In the genomic region with DNA sequence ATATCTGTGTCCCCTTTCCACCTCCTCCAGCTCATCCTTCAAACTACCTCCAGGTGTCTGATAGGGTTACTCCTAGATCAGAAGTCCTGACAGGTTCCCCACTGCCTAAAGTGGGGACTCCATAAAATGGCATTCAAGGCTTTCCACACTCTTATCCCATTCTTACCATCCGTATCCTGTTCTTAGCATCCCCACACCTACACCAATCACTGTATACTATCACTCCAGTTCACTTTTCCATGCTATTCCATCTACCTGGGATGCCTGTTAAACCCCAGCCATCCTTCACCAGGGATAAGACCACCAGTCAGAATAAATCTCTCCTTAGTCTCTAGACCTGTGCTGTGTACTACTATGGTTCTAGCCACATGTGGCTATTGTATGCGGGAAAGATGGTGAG, we compare ENCODE assay signal across 11 cellular contexts. TPM values are rescaled to one million over a fixed set of nuclear protein-coding genes. Genes with fewer than 3 reads are reported as not detected.
DNase-seq lines count a peak whose midpoint lies in the region; ATAC-seq, FAIRE-seq and TF ChIP-seq lines count a peak whose summit lies in the region.
"Had no signal": no experiment of that assay in that cellular context is flagged by ENCODE, and none has a peak within 500 bp of the region (broad histone marks: within the 10 kb centered on the region; RNA-seq: fewer than 3 reads in every experiment).

No MANE protein-coding gene starts in this region.

- DNase-seq in A549 (ENCODE audit: low read depth in 1 of 2, low spot score in 1 of 2) (no peak), SJCRH30 (no peak), endothelial cell of umbilical vein (ENCODE audit: low read depth, low spot score) (no peak), ovary (no peak), SHP77 (lab: John Stamatoyannopoulos, UW) (no peak), NCI-H187 (lab: John Stamatoyannopoulos, UW) (no peak), posterior vena cava (ENCODE audit: low spot score) (no peak)
- DNase-seq: activated CD8-positive, alpha-beta T cell treated with anti-CD3 and anti-CD28 coated beads, Interleukin-2, amount 10 ng/mL, durations not matched to agents 7 days and 5 days; activated naive CD8-positive, alpha-beta T cell treated with anti-CD3 and anti-CD28 coated beads, Interleukin-2, amount 10 ng/mL, durations not matched to agents 7 days and 5 days; NCI-H1694 had no signal

- TF ChIP-seq RAD21 in A549 (conservative IDR thresholded peaks at IDR 0.05 in 1 of 2, IDR thresholded peaks at IDR 0.05 in 1 of 2): no peak

- H3K36me3 ChIP-seq in SJCRH30 (peaks cover 11% of the 10 kb centered on the region; the same call in 1 of the 2 replicates), endothelial cell of umbilical vein (ENCODE audit: control insufficient read depth in 2 of 2, extremely low read depth in 1 of 2, insufficient read depth in 2 of 2, low read length in 2 of 2) (peaks cover 3 to 14% of the 10 kb centered on the region in 2 experiments), ovary (no peaks in the 10 kb centered on the region)

- TSS peak; percentile 97 for BruUV-seq in endothelial cell of umbilical vein (replicated peaks; lab: Mats Ljungman, UMichigan)

- H3K27me3 ChIP-seq in SJCRH30 (no peaks in the 10 kb centered on the region), endothelial cell of umbilical vein (ENCODE audit: control insufficient read depth in 2 of 2, insufficient read depth in 2 of 2, low read length in 2 of 2) (no peaks in the 10 kb centered on the region), ovary (no peaks in the 10 kb centered on the region)

- TF ChIP-seq CTCF in A549 (IDR thresholded peaks at IDR 0.05) (no peak), endothelial cell of umbilical vein (IDR thresholded peaks at IDR 0.05; ENCODE audit: extremely low read depth in 1 of 2, insufficient read depth in 1 of 2, low read depth in 1 of 2, low read length in 2 of 2) (no peak), ovary (IDR thresholded peaks at IDR 0.05) (no peak)

- TF ChIP-seq POLR2A in A549 (IDR thresholded peaks at IDR 0.05; ENCODE audit: low read length) (no peak), endothelial cell of umbilical vein (IDR thresholded peaks at IDR 0.05; ENCODE audit: low read depth, low read length) (no peak), ovary (IDR thresholded peaks at IDR 0.05) (no peak)

- H3K4me3 ChIP-seq in A549 (no peak overlapping the region), SJCRH30 (no peak overlapping the region), endothelial cell of umbilical vein (replicated peaks in 1 of 3; ENCODE audit: insufficient read depth in 1 of 3, low read depth in 1 of 3, low read length in 3 of 3) (no peak overlapping the region), ovary (no peak overlapping the region)

- H2AFZ ChIP-seq in endothelial cell of umbilical vein (ENCODE audit: low read depth, low read length): no peak overlapping the region

- ATAC-seq in A549 (peak; percentile 9 to 37; a peak in 4 of 6 replicates), GM18517 (IDR thresholded peaks at IDR 0.05; ENCODE audit: unreplicated experiment) (no peak)

- H3K9me1 ChIP-seq in endothelial cell of umbilical vein (replicated peaks; ENCODE audit: control insufficient read depth, extremely low read depth, insufficient read depth, low read length): no peaks in the 10 kb centered on the region

- H3K9me3 ChIP-seq in A549 (no peaks in the 10 kb centered on the region), SJCRH30 (replicated peaks) (no peaks in the 10 kb centered on the region), endothelial cell of umbilical vein (replicated peaks; ENCODE audit: control insufficient read depth, insufficient read depth, low read length) (no peaks in the 10 kb centered on the region), ovary (no peaks in the 10 kb centered on the region)

- H3K9ac ChIP-seq in endothelial cell of umbilical vein (replicated peaks; ENCODE audit: extremely low read depth, insufficient read depth, low read length): peak overlapping the region; percentile 6

- peak overlapping the region; percentile 46 for H3K4me2 ChIP-seq in A549
- H3K4me2 ChIP-seq in endothelial cell of umbilical vein (ENCODE audit: insufficient read depth, low read length): no peak overlapping the region

- intact Hi-C loops in endothelial cell of umbilical vein (cut with micrococcal nuclease): loop anchor here (1.0 to 2.0 kb wide), 6 partner anchors 139 to 601 kb away; a partner anchor contains a TSS
- intact Hi-C loops in ovary (cut with DNase I): loop anchor here in 2 of 4 donors (10.0 kb wide), 2 partner anchors 549 to 599 kb away; no protein-coding TSS in a partner anchor
- intact Hi-C loops in posterior vena cava (cut with DNase I): loop anchor here (5.0 to 10.0 kb wide), 2 partner anchors 547 to 549 kb away; no protein-coding TSS in a partner anchor

- FAIRE-seq in A549 (lab: Jason Lieb, UNC) (no peak), endothelial cell of umbilical vein (lab: Jason Lieb, UNC) (no peak)

- CTCF ChIA-PET in A549 (lab: Yijun Ruan, JAX) (interaction anchor here (0.6 to 4.3 kb wide), 13 partner anchors 9 to 663 kb away, joined by 3 to 23 read pairs (median 7); a partner anchor contains a TSS), endothelial cell of umbilical vein (lab: Charles Lee) (interaction anchor here (0.5 to 2.8 kb wide), 31 partner anchors 8 to 603 kb away, joined by 3 to 29 read pairs (median 6); a partner anchor contains a TSS)

- H3K79me2 ChIP-seq in endothelial cell of umbilical vein (ENCODE audit: control insufficient read depth, insufficient read depth, low read length): peaks cover 1% of the 10 kb centered on the region

- no peaks in the 10 kb centered on the region for H4K20me1 ChIP-seq in endothelial cell of umbilical vein (replicated peaks; ENCODE audit: control insufficient read depth, extremely low read depth, insufficient read depth, low read length)

- H3K27ac ChIP-seq in A549: peak overlapping the region; percentile 31 to 73; a peak in 5 of 6 replicates
- H3K27ac ChIP-seq in SJCRH30: peak overlapping the region; percentile 87
- H3K27ac ChIP-seq in endothelial cell of umbilical vein (ENCODE audit: insufficient read depth, low read depth, low read length): peak overlapping the region; percentile 55
- H3K27ac ChIP-seq in ovary: peak overlapping the region; percentile 1 to 17

- POLR2A ChIA-PET in A549 (lab: Yijun Ruan, JAX) (interaction anchor here (1.3 to 1.6 kb wide), 3 partner anchors 19 to 553 kb away, joined by 7 to 10 read pairs (median 9); a partner anchor contains a TSS), endothelial cell of umbilical vein (lab: Charles Lee) (interaction anchor here (1.1 kb wide), 1 partner anchor 19 kb away, joined by 11 read pairs; a partner anchor contains a TSS)

- WGBS in A549 (ENCODE audit: missing lambda C conversion rate): 75% methylated on average over 2 of the region's 2 CpGs
- 94 to 99% (median 96%) methylated on average over 2 of the region's 2 CpGs for WGBS in ovary, 3 donors

- peaks cover 41% of the 10 kb centered on the region for H3K4me1 ChIP-seq in A549
- peaks cover 25% of the 10 kb centered on the region for H3K4me1 ChIP-seq in SJCRH30
- peaks cover 7% of the 10 kb centered on the region for H3K4me1 ChIP-seq in endothelial cell of umbilical vein (ENCODE audit: control insufficient read depth, extremely low read depth, insufficient read depth, low read length)
- peaks cover 2% of the 10 kb centered on the region for H3K4me1 ChIP-seq in ovary (ENCODE audit: insufficient read depth)

- TF ChIP-seq EP300 in A549 (IDR thresholded peaks at IDR 0.05) (no peak), ovary (IDR thresholded peaks at IDR 0.05) (no peak)

- dilution Hi-C loops in endothelial cell of umbilical vein (cut with MboI; ENCODE audit: extremely low pct_ligation_motif_present, low sequenced_read_pairs): no loop called here

TF ChIP-seq in A549, 52 proteins besides CTCF, POLR2A, EP300 and RAD21:
- no peak for TF ChIP-seq SMC3 (IDR thresholded peaks at IDR 0.05)
- TF ChIP-seq KDM1A (IDR thresholded peaks at IDR 0.05; ENCODE audit: low read depth): no peak
- TF ChIP-seq ESRRA (IDR thresholded peaks at IDR 0.05; ENCODE audit: borderline replicate concordance, low read length): no peak
- TF ChIP-seq POLR2AphosphoS2 (conservative IDR thresholded peaks at IDR 0.05; ENCODE audit: low read length): peak; percentile 60; the same call in 1 of the 2 replicates

TF ChIP-seq in endothelial cell of umbilical vein, 7 proteins besides CTCF, POLR2A, EP300 and RAD21:
- TF ChIP-seq EZH2 (IDR thresholded peaks at IDR 0.05; ENCODE audit: borderline replicate concordance, low read depth, low read length, severe bottlenecking) (no peak), FOS (IDR thresholded peaks at IDR 0.05; ENCODE audit: borderline replicate concordance, insufficient read depth, low read length) (no peak), POLR2AphosphoS5 (IDR thresholded peaks at IDR 0.05; ENCODE audit: insufficient read depth, low read depth, low read length) (peak; percentile 13)
- TF ChIP-seq, protein P1, sequence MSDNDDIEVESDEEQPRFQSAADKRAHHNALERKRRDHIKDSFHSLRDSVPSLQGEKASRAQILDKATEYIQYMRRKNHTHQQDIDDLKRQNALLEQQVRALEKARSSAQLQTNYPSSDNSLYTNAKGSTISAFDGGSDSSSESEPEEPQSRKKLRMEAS (IDR thresholded peaks at IDR 0.05; ENCODE audit: insufficient read depth, insufficient read length): no peak

RNA-seq across cellular contexts. Expression of a gene that starts 19.1 kb away (rescaled TPM):
- polyA plus RNA-seq in A549 (2011; rRNA removed) (187 and 242 TPM in 2 replicates), A549 (2017; fragmentation: RNase III; extraction: RNeasy Plus Mini Kit Qiagen cat#74134 plus additional on column Dnase treatment) (154 to 166 TPM (median 156 TPM) in 3 replicates), endothelial cell of umbilical vein (155 and 160 TPM in 2 replicates), ovary (100 to 1,000 TPM in 1 of 2 donors, 10 to 100 TPM in 1; 90.2 to 178 TPM)
- polyA plus RNA-seq in A549 (2012; cell fraction: cytosol; rRNA removed): 74.2 and 85.7 TPM in 2 replicates
- 22.4 and 26.7 TPM in 2 replicates for polyA plus RNA-seq in A549 (2012; cell fraction: nucleus; rRNA removed)
- 207 and 305 TPM in 2 replicates for polyA minus RNA-seq in A549 (2011; rRNA and poly(A)+ RNA removed)
- 149 and 158 TPM in 2 replicates for total RNA-seq in SJCRH30 (2014; rRNA removed; shearing (Covaris generic))
- total RNA-seq in endothelial cell of umbilical vein (355 and 370 TPM in 2 replicates), ovary (100 to 1,000 TPM in 5 of 7 donors, 10 to 100 TPM in 2; 53.4 to 303 (median 160) TPM), posterior vena cava (100 to 1,000 TPM; 150 to 171 TPM)
- polyA plus RNA-seq in endothelial cell of umbilical vein (2011; cell fraction: cytosol; rRNA removed): 213 and 219 TPM in 2 replicates
- 79.0 and 84.4 TPM in 2 replicates for polyA plus RNA-seq in endothelial cell of umbilical vein (2011; cell fraction: nucleus; rRNA removed)
- polyA plus RNA-seq in endothelial cell of umbilical vein (2012): 262 and 391 TPM in 2 replicates
- 558 and 653 TPM in 2 replicates for polyA minus RNA-seq in endothelial cell of umbilical vein
- polyA minus RNA-seq in endothelial cell of umbilical vein (2011; cell fraction: cytosol; rRNA and poly(A)+ RNA removed): 89.5 TPM
- 108 and 116 TPM in 2 replicates for polyA minus RNA-seq in endothelial cell of umbilical vein (2011; cell fraction: nucleus; rRNA and poly(A)+ RNA removed)

Comparison
In these comparisons a context has a peak if more than half of its experiments do, and no peak if none do; other contexts are left out.
1. H3K27ac ChIP-seq: peak in every context shown above with its lines; median percentile 87 in SJCRH30; 55 in endothelial cell of umbilical vein; 52 in A549; 9 in ovary.